In genomic region chr5:123500476-123500875, GRCh38 we compare ENCODE assay signal across 15 cellular contexts. TPM values are rescaled to one million over a fixed set of nuclear protein-coding genes. Genes with fewer than 3 reads are reported as not detected.
A peak's percentile ranks its signal among the peaks of the same experiment; 100 is the strongest.
DNase-seq lines count a peak whose midpoint lies in the region; ATAC-seq and TF ChIP-seq lines count a peak whose summit lies in the region.
"Had no signal": no experiment of that assay in that cellular context is flagged by ENCODE, and none has a peak within 500 bp of the region (broad histone marks: within the 10 kb centered on the region; RNA-seq: fewer than 3 reads in every experiment).

No MANE protein-coding gene starts in this region.

- no peaks in the 10 kb centered on the region for H4K20me1 ChIP-seq in osteoblast (ENCODE audit: insufficient read depth, low read length)
- H4K20me1 ChIP-seq: BLaER1 had no signal

- no peaks in the 10 kb centered on the region for H3K9me3 ChIP-seq in osteoblast (ENCODE audit: low read depth, low read length)
- H3K9me3 ChIP-seq: BLaER1 had no signal

- TF ChIP-seq CTCF in fibroblast of villous mesenchyme (IDR thresholded peaks at IDR 0.05; ENCODE audit: insufficient read depth, low read depth, low read length) (no peak), osteoblast (IDR thresholded peaks at IDR 0.05; ENCODE audit: extremely low read depth, low read depth, low read length) (no peak)

- ATAC-seq in HG03139 (IDR thresholded peaks at IDR 0.05; ENCODE audit: unreplicated experiment), result no peak
- ATAC-seq: CD8-positive, alpha-beta T cell had no signal

- DNase-seq in EL (peak; percentile 11), HCEC 1CT (peak; percentile 11), fibroblast of villous mesenchyme (ENCODE audit: low read depth) (peak; percentile 6), LoVo (ENCODE audit: low spot score) (no peak), SIG-M5 treated with dmso at 0.1 percent for 504 hours (lab: John Stamatoyannopoulos, UW; ENCODE audit: unreplicated experiment) (no peak), osteoblast (ENCODE audit: insufficient read length, low spot score, missing footprints) (no peak)
- DNase-seq: ACHN; Calu3; CD8-positive, alpha-beta T cell; DMS79 treated with DMSO at 0.1 percent for 48 hours; H9 had no signal

- H3K27ac ChIP-seq in osteoblast (ENCODE audit: low read depth, low read length), result no peak overlapping the region
- H3K27ac ChIP-seq: BLaER1, HL-60, KMS-11 had no signal

- H3K36me3 ChIP-seq in osteoblast (ENCODE audit: insufficient read depth, low read length), result no peaks in the 10 kb centered on the region
- H3K36me3 ChIP-seq: BLaER1 had no signal

- no peaks in the 10 kb centered on the region for H3K79me2 ChIP-seq in osteoblast (ENCODE audit: insufficient read depth, low read length)

- H3K4me1 ChIP-seq in osteoblast (ENCODE audit: insufficient read depth, low read length), result peaks cover 5% of the 10 kb centered on the region
- H3K4me1 ChIP-seq: BLaER1 had no signal

- no peak overlapping the region for H3K4me2 ChIP-seq in osteoblast (ENCODE audit: insufficient read depth, low read length)
- H3K4me2 ChIP-seq: BLaER1, KMS-11 had no signal

- H3K4me3 ChIP-seq in fibroblast of villous mesenchyme (ENCODE audit: low read depth, low read length), result no peak overlapping the region
- H3K4me3 ChIP-seq in osteoblast (ENCODE audit: insufficient read depth, low read length), result no peak overlapping the region
- H3K4me3 ChIP-seq: BLaER1 had no signal

- H2AFZ ChIP-seq in osteoblast (ENCODE audit: low read length), result no peak overlapping the region

- H3K27me3 ChIP-seq in osteoblast (ENCODE audit: insufficient read depth, low read length), result peaks cover 4% of the 10 kb centered on the region
- H3K27me3 ChIP-seq: BLaER1 had no signal

RNA-seq across cellular contexts. Expression of gene CSNK1G3, which starts 11.5 kb away (rescaled TPM):
- total RNA-seq in fibroblast of villous mesenchyme (48.0 and 66.9 TPM in 2 replicates), osteoblast (79.3 and 91.2 TPM in 2 replicates)

Comparison
In these comparisons a context has a peak if more than half of its experiments do, and no peak if none do; other contexts are left out.
1. DNase-seq: peak in EL (single experiment), HCEC 1CT (single experiment) and fibroblast of villous mesenchyme (single experiment); none in LoVo (single experiment), SIG-M5 treated with dmso at 0.1 percent for 504 hours (single experiment) and osteoblast (single experiment).